22 cellular contexts compared by ENCODE assay signal in genomic region chr13:105063676-105064075, GRCh38.
DNase-seq lines count a peak whose midpoint lies in the region; ATAC-seq, FAIRE-seq and TF ChIP-seq lines count a peak whose summit lies in the region.
"Had no signal": no experiment of that assay in that cellular context is flagged by ENCODE, and none has a peak within 500 bp of the region (broad histone marks: within the 10 kb centered on the region; RNA-seq: fewer than 3 reads in every experiment).

No MANE protein-coding gene starts in this region.

- POLR2A ChIA-PET in endothelial cell of umbilical vein (lab: Charles Lee) = no interaction called here
- POLR2A ChIA-PET in GM10248 (lab: Yijun Ruan, JAX) = no interaction called here

- dilution Hi-C loops in endothelial cell of umbilical vein (cut with MboI; ENCODE audit: extremely low pct_ligation_motif_present, low sequenced_read_pairs) = no loop called here

- no peaks in the 10 kb centered on the region for H3K36me3 Mint-ChIP-seq in activated CD8-positive, alpha-beta memory T cell treated with anti-CD3 and anti-CD28 coated beads, Interleukin-2, amount 10 ng/mL, durations not matched to agents 7 days and 5 days
- H3K36me3 Mint-ChIP-seq: CD4-positive, alpha-beta memory T cell; IgD-negative memory B cell; T-cell had no signal

- H3K79me2 ChIP-seq in endothelial cell of umbilical vein (ENCODE audit: control insufficient read depth, insufficient read depth, low read length) = no peaks in the 10 kb centered on the region

- CTCF ChIA-PET in endothelial cell of umbilical vein (lab: Charles Lee) = interaction anchor here (1.1 to 1.3 kb wide), 2 partner anchors 8 to 26 kb away, joined by 3 read pairs; no protein-coding TSS in a partner anchor
- CTCF ChIA-PET in activated CD8-positive, alpha-beta memory T cell treated with anti-CD3 and anti-CD28 coated beads, Interleukin-2, amount 10 ng/mL, durations not matched to agents 7 days and 5 days (lab: Charles Lee) = no interaction called here
- CTCF ChIA-PET in GM10248 (lab: Yijun Ruan, JAX) = interaction anchor here (1.9 kb wide), 1 partner anchor 11 kb away, joined by 4 read pairs; no protein-coding TSS in a partner anchor

- TF ChIP-seq POLR2A in H54 (IDR thresholded peaks at IDR 0.05; ENCODE audit: low read depth, low read length) (no peak), endothelial cell of umbilical vein (IDR thresholded peaks at IDR 0.05; ENCODE audit: low read depth, low read length) (no peak)

- intact Hi-C loops in endothelial cell of umbilical vein (cut with micrococcal nuclease) = no loop called here

- no peaks in the 10 kb centered on the region for H3K9me1 ChIP-seq in endothelial cell of umbilical vein (replicated peaks; ENCODE audit: control insufficient read depth, extremely low read depth, insufficient read depth, low read length)

- H2AFZ ChIP-seq in endothelial cell of umbilical vein (ENCODE audit: low read depth, low read length) = peak overlapping the region; percentile 71

- BruUV-seq in endothelial cell of umbilical vein (replicated peaks; lab: Mats Ljungman, UMichigan) = no TSS peak

- peaks cover 2% of the 10 kb centered on the region for H3K4me1 ChIP-seq in endothelial cell of umbilical vein (ENCODE audit: control insufficient read depth, extremely low read depth, insufficient read depth, low read length)

- no peaks in the 10 kb centered on the region for H3K9me3 ChIP-seq in endothelial cell of umbilical vein (replicated peaks; ENCODE audit: control insufficient read depth, insufficient read depth, low read length)

- H3K9ac ChIP-seq in endothelial cell of umbilical vein (replicated peaks; ENCODE audit: extremely low read depth, insufficient read depth, low read length) = no peak overlapping the region
- H3K9ac ChIP-seq: KMS-11 had no signal

- ATAC-seq in activated CD8-positive, alpha-beta memory T cell treated with anti-CD3 and anti-CD28 coated beads, Interleukin-2, amount 10 ng/mL, durations not matched to agents 7 days and 5 days = no peak
- ATAC-seq: T-cell had no signal

- H3K9me3 Mint-ChIP-seq in activated CD8-positive, alpha-beta memory T cell treated with anti-CD3 and anti-CD28 coated beads, Interleukin-2, amount 10 ng/mL, durations not matched to agents 7 days and 5 days (ENCODE audit: low read depth) = no peaks in the 10 kb centered on the region
- H3K9me3 Mint-ChIP-seq: CD4-positive, alpha-beta memory T cell; IgD-negative memory B cell; T-cell had no signal

- H3K27ac Mint-ChIP-seq in activated CD8-positive, alpha-beta memory T cell treated with anti-CD3 and anti-CD28 coated beads, Interleukin-2, amount 10 ng/mL, durations not matched to agents 7 days and 5 days = no peak overlapping the region
- H3K27ac Mint-ChIP-seq: CD4-positive, alpha-beta memory T cell; IgD-negative memory B cell; T-cell had no signal

- no peak overlapping the region for H3K4me3 Mint-ChIP-seq in activated CD8-positive, alpha-beta memory T cell treated with anti-CD3 and anti-CD28 coated beads, Interleukin-2, amount 10 ng/mL, durations not matched to agents 7 days and 5 days
- H3K4me3 Mint-ChIP-seq: CD4-positive, alpha-beta memory T cell; IgD-negative memory B cell; T-cell had no signal

- H3K27me3 Mint-ChIP-seq in activated CD8-positive, alpha-beta memory T cell treated with anti-CD3 and anti-CD28 coated beads, Interleukin-2, amount 10 ng/mL, durations not matched to agents 7 days and 5 days = no peaks in the 10 kb centered on the region
- H3K27me3 Mint-ChIP-seq: CD4-positive, alpha-beta memory T cell; IgD-negative memory B cell; T-cell had no signal

- no peak overlapping the region for H3K4me3 ChIP-seq in endothelial cell of umbilical vein (replicated peaks in 1 of 3; ENCODE audit: insufficient read depth in 1 of 3, low read depth in 1 of 3, low read length in 3 of 3)

- no peaks in the 10 kb centered on the region for H4K20me1 ChIP-seq in endothelial cell of umbilical vein (replicated peaks; ENCODE audit: control insufficient read depth, extremely low read depth, insufficient read depth, low read length)

- no peak overlapping the region for H3K4me2 ChIP-seq in endothelial cell of umbilical vein (ENCODE audit: insufficient read depth, low read length)
- H3K4me2 ChIP-seq: KMS-11 had no signal

- TF ChIP-seq CTCF in endothelial cell of umbilical vein (IDR thresholded peaks at IDR 0.05; ENCODE audit: extremely low read depth in 1 of 2, insufficient read depth in 1 of 2, low read depth in 1 of 2, low read length in 2 of 2) = no peak
- TF ChIP-seq CTCF in GM10248 (IDR thresholded peaks at IDR 0.05; ENCODE audit: control extremely low read depth, extremely low read depth, low read depth, missing control alignments) = no peak
- no peak for TF ChIP-seq CTCF in D721Med (IDR thresholded peaks at IDR 0.05; ENCODE audit: insufficient read depth, missing control alignments)

- H3K27me3 ChIP-seq in endothelial cell of umbilical vein (ENCODE audit: control insufficient read depth in 2 of 2, insufficient read depth in 2 of 2, low read length in 2 of 2) = no peaks in the 10 kb centered on the region

- H3K36me3 ChIP-seq in endothelial cell of umbilical vein (ENCODE audit: control insufficient read depth in 2 of 2, extremely low read depth in 1 of 2, insufficient read depth in 2 of 2, low read length in 2 of 2) = no peaks in the 10 kb centered on the region

- no peaks in the 10 kb centered on the region for H3K4me1 Mint-ChIP-seq in activated CD8-positive, alpha-beta memory T cell treated with anti-CD3 and anti-CD28 coated beads, Interleukin-2, amount 10 ng/mL, durations not matched to agents 7 days and 5 days
- H3K4me1 Mint-ChIP-seq: CD4-positive, alpha-beta memory T cell; IgD-negative memory B cell; T-cell had no signal

- H3K27ac ChIP-seq in endothelial cell of umbilical vein (ENCODE audit: insufficient read depth, low read depth, low read length) = peak overlapping the region; percentile 37
- H3K27ac ChIP-seq: KMS-11, RWPE1 had no signal

- DNase-seq in A172 (ENCODE audit: low spot score) (peak; percentile 2), H54 (ENCODE audit: insufficient read length, low spot score) (no peak), RKO (ENCODE audit: low spot score) (peak; percentile 73), endothelial cell of umbilical vein (ENCODE audit: low read depth, low spot score) (peak; percentile 4), GM10248 (ENCODE audit: extremely low spot score) (no peak), D721Med (ENCODE audit: insufficient read length, low spot score) (no peak), AG08395 (ENCODE audit: low spot score) (no peak)
- DNase-seq in activated CD8-positive, alpha-beta memory T cell treated with anti-CD3 and anti-CD28 coated beads, Interleukin-2, amount 10 ng/mL, durations not matched to agents 7 days and 5 days = no peak
- DNase-seq: 8988T; C1 segment of cervical spinal cord; CD4-positive, alpha-beta memory T cell; COR-L47; H7; NCI-H1092; NCI-H1417 treated with DMSO at 0.1 percent for 48 hours; NCI-H187; NCI-H774; SHP77; T-cell had no signal

- peak; percentile 36 for FAIRE-seq in H54 (lab: Jason Lieb, UNC)
- FAIRE-seq in endothelial cell of umbilical vein (lab: Jason Lieb, UNC) = no peak
- FAIRE-seq in D721Med (lab: Jason Lieb, UNC) = no peak

TF ChIP-seq in endothelial cell of umbilical vein, 7 proteins besides CTCF, POLR2A, EP300 and RAD21:
- TF ChIP-seq GATA2 (IDR thresholded peaks at IDR 0.05; ENCODE audit: insufficient read depth, insufficient read length, low read depth, low read length) = no peak
- no peak for TF ChIP-seq MYC (IDR thresholded peaks at IDR 0.05; ENCODE audit: low read depth, low read length)
- peak; percentile 6 for TF ChIP-seq FOS (IDR thresholded peaks at IDR 0.05; ENCODE audit: borderline replicate concordance, insufficient read depth, low read length)
- TF ChIP-seq MAX (IDR thresholded peaks at IDR 0.05; ENCODE audit: insufficient read depth, insufficient read length) = no peak
- no peak for TF ChIP-seq EZH2 (IDR thresholded peaks at IDR 0.05; ENCODE audit: borderline replicate concordance, low read depth, low read length, severe bottlenecking)

Comparison
In these comparisons a context has a peak if more than half of its experiments do, and no peak if none do; other contexts are left out.
1. DNase-seq: peak in A172 (single experiment), RKO (single experiment) and endothelial cell of umbilical vein (single experiment); none in H54 (single experiment), activated CD8-positive, alpha-beta memory T cell treated with anti-CD3 and anti-CD28 coated beads, Interleukin-2, amount 10 ng/mL, durations not matched to agents 7 days and 5 days (single experiment), GM10248 (single experiment), D721Med (single experiment) and AG08395 (single experiment).